Comparison of ENCODE assay signal across 17 cellular contexts in the genomic region with DNA sequence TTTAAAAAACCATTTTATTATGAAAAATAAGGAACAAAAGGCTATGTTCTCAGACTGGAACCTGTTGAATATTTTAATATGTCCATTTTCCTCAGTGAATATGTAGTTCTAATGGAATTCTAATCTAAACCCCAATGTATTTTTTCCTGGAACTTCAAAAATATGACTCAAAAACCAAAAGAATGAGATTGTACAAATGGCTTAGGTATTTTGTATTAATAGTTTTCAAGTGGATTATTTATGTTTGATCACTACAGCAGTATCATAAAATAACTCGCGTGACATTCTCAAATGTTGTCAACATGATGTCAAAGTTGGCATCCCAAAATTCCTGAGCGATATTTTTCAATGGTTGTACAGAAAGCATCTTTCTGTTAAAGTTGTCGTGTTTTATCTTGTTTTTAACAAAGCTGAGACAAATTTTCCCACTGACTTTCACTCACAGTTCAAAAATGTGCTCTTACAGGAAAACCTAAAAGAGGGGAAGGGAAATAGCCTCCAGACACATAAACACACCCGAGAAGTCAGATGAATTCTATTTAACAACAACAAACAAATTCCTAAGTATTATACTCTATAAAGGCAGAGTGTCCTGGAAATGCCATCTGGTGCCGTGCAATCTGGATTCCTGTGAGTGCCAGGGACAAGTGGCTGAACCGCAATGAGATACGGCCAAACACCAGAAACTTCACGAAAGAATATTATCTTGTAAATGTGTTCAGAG.
DNase-seq lines count a peak whose midpoint lies in the region; ATAC-seq and TF ChIP-seq lines count a peak whose summit lies in the region.
"Had no signal": no experiment of that assay in that cellular context is flagged by ENCODE, and none has a peak within 500 bp of the region (broad histone marks: within the 10 kb centered on the region; RNA-seq: fewer than 3 reads in every experiment).

No MANE protein-coding gene starts in this region.

- no peak overlapping the region for H3K27ac ChIP-seq in MM.1S (ENCODE audit: low read length)
- H3K27ac ChIP-seq: 22Rv1, right atrium auricular region, thyroid gland had no signal

- peak overlapping the region; percentile 95 for H3K27ac Mint-ChIP-seq in osteocyte (ENCODE audit: unreplicated experiment)
- H3K27ac Mint-ChIP-seq: stimulated activated naive B cell treated with anti-CD40 and anti-IgM and Interleukin-4, amounts not matched to agents 10 μg/mL and 1 μg/mL and 100 μg/mL, for 72 hours had no signal

- H3K4me2 ChIP-seq in MM.1S (ENCODE audit: low read depth, low read length) = no peak overlapping the region

- TF ChIP-seq CTCF in osteocyte (IDR thresholded peaks at IDR 0.05) = no peak
- TF ChIP-seq CTCF in MM.1S (IDR thresholded peaks at IDR 0.05; ENCODE audit: low read length) = no peak

- H3K36me3 Mint-ChIP-seq in osteocyte (ENCODE audit: unreplicated experiment) = no peaks in the 10 kb centered on the region
- H3K36me3 Mint-ChIP-seq: stimulated activated naive B cell treated with anti-CD40 and anti-IgM and Interleukin-4, amounts not matched to agents 10 μg/mL and 1 μg/mL and 100 μg/mL, for 72 hours had no signal

- H3F3A ChIP-seq in MM.1S (ENCODE audit: insufficient read depth, low read length) = no peaks in the 10 kb centered on the region

- H3K9me3 Mint-ChIP-seq in osteocyte (ENCODE audit: unreplicated experiment) = no peaks in the 10 kb centered on the region

- no peaks in the 10 kb centered on the region for H3K27me3 ChIP-seq in MM.1S (replicated peaks; ENCODE audit: insufficient read depth, low read length)
- H3K27me3 ChIP-seq: right atrium auricular region, thyroid gland had no signal

- no peak overlapping the region for H3K4me3 ChIP-seq in MM.1S (ENCODE audit: low read length)
- H3K4me3 ChIP-seq: GM12878, right atrium auricular region, thyroid gland had no signal

- no peak overlapping the region for H2AFZ ChIP-seq in MM.1S (ENCODE audit: low read length)

- no peaks in the 10 kb centered on the region for H4K20me1 ChIP-seq in MM.1S (ENCODE audit: insufficient read depth, low read length)

- H3K27me3 Mint-ChIP-seq in osteocyte (ENCODE audit: unreplicated experiment) = no peaks in the 10 kb centered on the region
- H3K27me3 Mint-ChIP-seq: stimulated activated naive B cell treated with anti-CD40 and anti-IgM and Interleukin-4, amounts not matched to agents 10 μg/mL and 1 μg/mL and 100 μg/mL, for 72 hours had no signal

- peaks cover 62% of the 10 kb centered on the region for H3K4me1 Mint-ChIP-seq in osteocyte (ENCODE audit: unreplicated experiment)
- H3K4me1 Mint-ChIP-seq: stimulated activated naive B cell treated with anti-CD40 and anti-IgM and Interleukin-4, amounts not matched to agents 10 μg/mL and 1 μg/mL and 100 μg/mL, for 72 hours had no signal

- H3K4me1 ChIP-seq in MM.1S (ENCODE audit: low read length) = no peaks in the 10 kb centered on the region
- H3K4me1 ChIP-seq: right atrium auricular region, thyroid gland had no signal

- peak overlapping the region; percentile 66 for H3K4me3 Mint-ChIP-seq in osteocyte (ENCODE audit: unreplicated experiment)
- H3K4me3 Mint-ChIP-seq: stimulated activated naive B cell treated with anti-CD40 and anti-IgM and Interleukin-4, amounts not matched to agents 10 μg/mL and 1 μg/mL and 100 μg/mL, for 72 hours had no signal

- ATAC-seq in GM18511 (IDR thresholded peaks at IDR 0.05; ENCODE audit: unreplicated experiment) (no peak), HG03135 (IDR thresholded peaks at IDR 0.05; ENCODE audit: unreplicated experiment) (no peak)
- ATAC-seq: GM12878; left lobe of liver; Right ventricle myocardium inferior; stimulated activated naive B cell treated with anti-CD40 and anti-IgM and Interleukin-4, amounts not matched to agents 10 μg/mL and 1 μg/mL and 100 μg/mL, for 72 hours had no signal

- no peaks in the 10 kb centered on the region for H3K79me2 ChIP-seq in MM.1S (ENCODE audit: low read length)

- H3K9me3 ChIP-seq in MM.1S (replicated peaks; ENCODE audit: insufficient read depth, low read length) = no peaks in the 10 kb centered on the region
- H3K9me3 ChIP-seq: right atrium auricular region, thyroid gland had no signal

- H3K9ac ChIP-seq in MM.1S (ENCODE audit: low read length) = no peak overlapping the region

- H3K9me2 ChIP-seq in MM.1S (replicated peaks; ENCODE audit: insufficient read depth, low read length) = no peaks in the 10 kb centered on the region

- DNase-seq in DMS 273 (lab: John Stamatoyannopoulos, UW; ENCODE audit: unreplicated experiment) (peak; percentile 20), DMS 273 treated with DMSO at 0.1 percent for 48 hours (lab: John Stamatoyannopoulos, UW) (no peak), LHCN-M2 (ENCODE audit: low read depth) (peak; percentile 25), epidermal melanocyte (ENCODE audit: insufficient read length, low spot score) (peak; percentile 28), osteocyte (ENCODE audit: extremely low spot score, unreplicated experiment) (no peak), MM.1S (no peak)
- DNase-seq: anterior cingulate cortex; NCI-H1930; stimulated activated naive B cell treated with anti-CD40 and anti-IgM and Interleukin-4, amounts not matched to agents 10 μg/mL and 1 μg/mL and 100 μg/mL, for 72 hours; thyroid gland had no signal

- H3K36me3 ChIP-seq in MM.1S (replicated peaks; ENCODE audit: insufficient read depth, low read length) = no peaks in the 10 kb centered on the region
- H3K36me3 ChIP-seq: right atrium auricular region, thyroid gland had no signal

Comparison
In these comparisons a context has a peak if more than half of its experiments do, and no peak if none do; other contexts are left out.
1. DNase-seq: peak in DMS 273 (single experiment), LHCN-M2 (single experiment) and epidermal melanocyte (single experiment); none in DMS 273 treated with DMSO at 0.1 percent for 48 hours (single experiment), osteocyte (single experiment) and MM.1S (single experiment).